In genomic region chr9:17578577-17578910, GRCh38 we compare ENCODE assay signal across 12 cellular contexts. TPM values are rescaled to one million over a fixed set of nuclear protein-coding genes. Genes with fewer than 3 reads are reported as not detected.
A peak's percentile ranks its signal among the peaks of the same experiment; 100 is the strongest.
DNase-seq lines count a peak whose midpoint lies in the region; ATAC-seq and TF ChIP-seq lines count a peak whose summit lies in the region.
"Had no signal": no experiment of that assay in that cellular context is flagged by ENCODE, and none has a peak within 500 bp of the region (broad histone marks: within the 10 kb centered on the region; RNA-seq: fewer than 3 reads in every experiment).

No MANE protein-coding gene starts in this region.

- no peaks in the 10 kb centered on the region for H3K9me3 ChIP-seq in heart left ventricle
- H3K9me3 ChIP-seq in muscle layer of colon (ENCODE audit: low read length): no peaks in the 10 kb centered on the region
- no peaks in the 10 kb centered on the region for H3K9me3 ChIP-seq in vagina

- TF ChIP-seq POLR2A in heart left ventricle (IDR thresholded peaks at IDR 0.05): no peak
- TF ChIP-seq POLR2A in vagina (IDR thresholded peaks at IDR 0.05): no peak

- WGBS in heart left ventricle, 4 donors: 3 to 9% (median 4%) methylated on average over 6 to 17 of the region's 17 CpGs

- H3K9ac ChIP-seq in muscle layer of colon (ENCODE audit: low read length): no peak overlapping the region

- H3K4me3 ChIP-seq in heart left ventricle: peak overlapping the region; percentile 37 to 83 (median 58)
- peak overlapping the region; percentile 71 for H3K4me3 ChIP-seq in coronary artery
- H3K4me3 ChIP-seq in muscle layer of colon (ENCODE audit: low read depth in 1 of 2, low read length in 2 of 2): peak overlapping the region; percentile 33 to 41
- H3K4me3 ChIP-seq in vagina: peak overlapping the region; percentile 37 to 48

- peaks cover 3 to 42% (median 14%) of the 10 kb centered on the region in 9 donors for H3K27me3 ChIP-seq in heart left ventricle
- H3K27me3 ChIP-seq in muscle layer of colon (ENCODE audit: control insufficient read depth in 1 of 2, insufficient read depth in 2 of 2, low read length in 2 of 2): peaks cover 6 to 11% of the 10 kb centered on the region in 2 donors
- H3K27me3 ChIP-seq in vagina: peaks cover 4% of the 10 kb centered on the region

- H3K27ac ChIP-seq in heart left ventricle (peak overlapping the region in 1 of 12 donors; percentile 16), coronary artery (no peak overlapping the region), muscle layer of colon (ENCODE audit: low read depth, low read length) (no peak overlapping the region), vagina (no peak overlapping the region)

- no peaks in the 10 kb centered on the region for H3K36me3 ChIP-seq in heart left ventricle
- no peaks in the 10 kb centered on the region for H3K36me3 ChIP-seq in muscle layer of colon (ENCODE audit: insufficient read depth, low read length)
- no peaks in the 10 kb centered on the region for H3K36me3 ChIP-seq in vagina

- DNase-seq in heart left ventricle: no peak
- no peak for DNase-seq in left cardiac atrium
- DNase-seq in coronary artery (ENCODE audit: low spot score): no peak
- no peak for DNase-seq in vagina (ENCODE audit: extremely low spot score in 2 of 2)
- no peak for DNase-seq in pons (ENCODE audit: low spot score)
- DNase-seq: activated naive CD4-positive, alpha-beta T cell; SIG-M5 had no signal

- intact Hi-C loops in heart left ventricle (cut with DNase I): no loop called here
- intact Hi-C loops in left cardiac atrium (cut with DNase I): no loop called here
- intact Hi-C loops in vagina (cut with DNase I): no loop called here

- H3K4me1 ChIP-seq in heart left ventricle: peaks cover 0 to 15% (median 1%) of the 10 kb centered on the region in 12 donors
- H3K4me1 ChIP-seq in muscle layer of colon (ENCODE audit: insufficient read depth, low read length): no peaks in the 10 kb centered on the region
- peaks cover 10% of the 10 kb centered on the region for H3K4me1 ChIP-seq in vagina

- no peak for ATAC-seq in heart left ventricle
- no peak for ATAC-seq in left cardiac atrium
- no peak for ATAC-seq in esophagus mucosa
- no peak for ATAC-seq in HG03354 (IDR thresholded peaks at IDR 0.05; ENCODE audit: poor library complexity, severe bottlenecking, unreplicated experiment)

- TF ChIP-seq CTCF in heart left ventricle (IDR thresholded peaks at IDR 0.05) (no peak), coronary artery (IDR thresholded peaks at IDR 0.05) (no peak), vagina (IDR thresholded peaks at IDR 0.05) (no peak)

RNA-seq across cellular contexts. Expression of gene SH3GL2, which starts 0.3 kb away (rescaled TPM):
- total RNA-seq in heart left ventricle (10 to 100 TPM in 2 of 9 donors, 1 to 10 TPM in 7; 1.8 to 20.9 (median 5.9) TPM), left cardiac atrium (under 1 TPM; 0.18 to 0.71 TPM), vagina (not detected), esophagus mucosa (not detected)
- polyA plus RNA-seq in heart left ventricle: 1 to 10 TPM; 1.3 to 3.5 TPM
- total RNA-seq: CD4-positive, CD25-positive, alpha-beta regulatory T cell; HT1080 had no signal
- polyA plus RNA-seq: CD4-positive, CD25-positive, alpha-beta regulatory T cell had no signal
